In genomic region chr20:62952373-62953166, GRCh38 we compare ENCODE assay signal across 8 cellular contexts. TPM values are rescaled to one million over a fixed set of nuclear protein-coding genes. Genes with fewer than 3 reads are reported as not detected.
DNase-seq lines count a peak whose midpoint lies in the region; ATAC-seq, FAIRE-seq and TF ChIP-seq lines count a peak whose summit lies in the region.

TSS of gene SLC17A9 (plus strand) at chr20:62952709. CDS start at chr20:62952831, 122 bp downstream.

- H3K27me3 ChIP-seq in pancreas = no peaks in the 10 kb centered on the region

- no peak for FAIRE-seq in pancreas (lab: Jason Lieb, UNC)

- peak within 1 kb of the TSS in 2 of 4 donors; percentile 18 to 57 for H3K27ac ChIP-seq in pancreas

- H3K36me3 Mint-ChIP-seq in CD14-positive monocyte = peaks cover 26 to 36% of the 10 kb centered on the region in 2 donors

- H3K27ac Mint-ChIP-seq in CD14-positive monocyte = peak within 1 kb of the TSS; percentile 88 to 94 (median 90)

- peaks cover 39% of the 10 kb centered on the region for H3K4me1 Mint-ChIP-seq in CD14-positive monocyte

- peak within 1 kb of the TSS in 2 of 4 donors; percentile 24 to 39 for H3K4me3 ChIP-seq in pancreas

- intact Hi-C loops in CD14-positive monocyte (cut with micrococcal nuclease) = loop anchor here (2.0 kb wide), 1 partner anchor 14 kb away; the partner anchor contains the start of gene GID8 (in 2 of the 2)
- intact Hi-C loops in pancreas (cut with DNase I) = no loop called here

- no peaks in the 10 kb centered on the region for H3K4me1 ChIP-seq in pancreas

- peak within 1 kb of the TSS; percentile 79 to 86 for H3K4me3 Mint-ChIP-seq in CD14-positive monocyte

- 12 to 16% methylated on average over 26 to 40 of the region's 40 CpGs for WGBS in pancreas, 2 donors

- DNase-seq in CD14-positive monocyte (ENCODE audit: low spot score) (peak; percentile 79), HuH-7.5 (ENCODE audit: low spot score) (peak; percentile 86), germinal center (ENCODE audit: low spot score) (peak; percentile 83), pancreas (peak; percentile 29 to 80 (median 64)), DMS 273 treated with DMSO at 0.1 percent for 48 hours (lab: John Stamatoyannopoulos, UW) (no peak), GOT3 (lab: John Stamatoyannopoulos, UW) (no peak)
- peak; percentile 51 for DNase-seq in activated T-cell treated with anti-CD3 and anti-CD28 coated beads, Interleukin-2, amount 50 U/mL, for 1 hour

- TF ChIP-seq CTCF in CD14-positive monocyte (IDR thresholded peaks at IDR 0.05) (no peak), pancreas (IDR thresholded peaks at IDR 0.05) (no peak)

- H3K27me3 Mint-ChIP-seq in CD14-positive monocyte (ENCODE audit: low read depth in 3 of 3) = no peaks in the 10 kb centered on the region

- no peaks in the 10 kb centered on the region for H3K9me3 ChIP-seq in pancreas

- ATAC-seq in GM19452 (IDR thresholded peaks at IDR 0.05; ENCODE audit: unreplicated experiment) = peak; percentile 47
- peak; percentile 46 to 87 (median 67) for ATAC-seq in pancreas

- H3K36me3 ChIP-seq in pancreas = peaks cover 0 to 5% (median 0%) of the 10 kb centered on the region in 3 donors

- peaks cover 3 to 10% (median 6%) of the 10 kb centered on the region in 7 donors for H3K9me3 Mint-ChIP-seq in CD14-positive monocyte

RNA-seq across cellular contexts. Expression of gene SLC17A9, which starts in this region (rescaled TPM):
- polyA plus RNA-seq in CD14-positive monocyte (under 1 TPM; 0.81 to 0.82 TPM), pancreas (1 to 10 TPM; 3.5 to 6.2 TPM)
- 1 to 10 TPM in 5 of 6 donors, under 1 TPM in 1; 0.63 to 7.7 (median 2.3) TPM for total RNA-seq in pancreas

Comparison
In these comparisons a context has a peak if more than half of its experiments do, and no peak if none do; other contexts are left out.
1. Peak in DNase-seq in CD14-positive monocyte; RNA of the gene not detected or under 1 TPM.
2. DNase-seq: peak in HuH-7.5 (single experiment), activated T-cell treated with anti-CD3 and anti-CD28 coated beads, Interleukin-2, amount 50 U/mL, for 1 hour (single experiment), germinal center (single experiment) and pancreas (6 of 6); none in DMS 273 treated with DMSO at 0.1 percent for 48 hours (single experiment) and GOT3 (single experiment).
3. intact Hi-C loops: an anchor here in CD14-positive monocyte (2.0 kb wide); none called in pancreas.